In the genomic region with DNA sequence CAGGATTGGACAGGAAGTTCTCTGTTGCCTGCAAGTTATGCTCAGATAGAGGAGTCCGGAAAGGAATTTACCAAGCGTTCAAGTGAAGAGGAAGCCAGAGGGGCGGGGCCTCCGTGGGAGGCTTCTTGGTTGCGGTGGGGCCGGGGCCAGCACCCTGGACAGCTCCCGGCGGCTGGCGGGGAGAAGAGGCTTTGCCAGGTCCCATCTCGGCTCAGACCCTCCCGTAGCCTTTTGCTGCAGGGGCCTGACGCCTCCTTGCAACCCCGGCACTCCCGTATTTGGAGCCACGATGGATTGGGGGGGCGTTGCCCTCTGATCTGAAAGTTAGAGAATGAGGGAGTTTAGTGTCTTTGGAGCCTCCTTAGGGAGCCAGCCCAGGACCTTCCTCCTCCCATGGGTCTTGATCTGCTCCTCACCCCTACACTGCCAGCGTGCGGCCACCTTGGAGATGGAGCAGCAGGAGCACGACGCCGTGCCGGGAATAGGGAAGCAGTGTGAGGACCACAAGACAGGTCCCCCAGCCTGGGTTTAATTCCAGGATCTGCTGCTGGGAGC, we compare ENCODE assay signal across 8 cellular contexts. TPM values are rescaled to one million over a fixed set of nuclear protein-coding genes. Genes with fewer than 3 reads are reported as not detected.
DNase-seq lines count a peak whose midpoint lies in the region; ATAC-seq and TF ChIP-seq lines count a peak whose summit lies in the region.

No MANE protein-coding gene starts in this region.

- no peak overlapping the region for H3K27ac Mint-ChIP-seq in activated CD4-positive, alpha-beta T cell treated with anti-CD3 and anti-CD28 coated beads, Interleukin-2, amount 10 ng/mL, durations not matched to agents 24 days and 14 days

- TF ChIP-seq CTCF in A673 (conservative IDR thresholded peaks at IDR 0.05; ENCODE audit: low read depth, low read length): no peak
- no peak for TF ChIP-seq CTCF in mucosa of descending colon (IDR thresholded peaks at IDR 0.05)

- H3K4me3 Mint-ChIP-seq in activated CD4-positive, alpha-beta T cell treated with anti-CD3 and anti-CD28 coated beads, Interleukin-2, amount 10 ng/mL, durations not matched to agents 24 days and 14 days: no peak overlapping the region

- POLR2A ChIA-PET in A673 (lab: Charles Lee; ENCODE audit: low non-redundant PET): no interaction called here

- no peaks in the 10 kb centered on the region for H3K9me3 ChIP-seq in A673 (ENCODE audit: low read depth, low read length, poor library complexity, severe bottlenecking)
- no peaks in the 10 kb centered on the region for H3K9me3 ChIP-seq in mucosa of descending colon

- peak; percentile 87 for ATAC-seq in GM19452 (IDR thresholded peaks at IDR 0.05; ENCODE audit: unreplicated experiment)
- peak; percentile 73 for ATAC-seq in mucosa of descending colon

- H3K4me3 ChIP-seq in A673 (ENCODE audit: low read depth, low read length, poor library complexity, severe bottlenecking): no peak overlapping the region
- no peak overlapping the region for H3K4me3 ChIP-seq in mucosa of descending colon

- peaks cover 2% of the 10 kb centered on the region for H3K9me3 Mint-ChIP-seq in activated CD4-positive, alpha-beta T cell treated with anti-CD3 and anti-CD28 coated beads, Interleukin-2, amount 10 ng/mL, durations not matched to agents 24 days and 14 days

- no peak for TF ChIP-seq EP300 in Ishikawa (IDR thresholded peaks at IDR 0.05; ENCODE audit: borderline replicate concordance)

- peaks cover 3% of the 10 kb centered on the region for H3K4me1 Mint-ChIP-seq in activated CD4-positive, alpha-beta T cell treated with anti-CD3 and anti-CD28 coated beads, Interleukin-2, amount 10 ng/mL, durations not matched to agents 24 days and 14 days

- DNase-seq in A673 (ENCODE audit: low spot score) (peak; percentile 91), ecto neural progenitor cell (ENCODE audit: low spot score) (peak; percentile 91), mucosa of descending colon (peak in 2 of 3 donors; percentile 73 to 75), DMS153 treated with DMSO at 0.1 percent for 48 hours (lab: John Stamatoyannopoulos, UW; ENCODE audit: unreplicated experiment) (no peak)
- DNase-seq in activated CD4-positive, alpha-beta T cell treated with anti-CD3 and anti-CD28 coated beads, Interleukin-2, amount 10 ng/mL, durations not matched to agents 24 days and 14 days: peak; percentile 95
- peak; percentile 22 to 44 for DNase-seq in stimulated activated CD8-positive, alpha-beta memory T cell treated with anti-CD3 and anti-CD28 coated beads, Interleukin-7, amount 100 ng/mL, for 4 hours (ENCODE audit: low read depth in 2 of 2)

- H3K4me1 ChIP-seq in A673 (ENCODE audit: insufficient read depth, low read length, poor library complexity, severe bottlenecking) (peaks cover 11% of the 10 kb centered on the region), mucosa of descending colon (ENCODE audit: low read depth) (peaks cover 2% of the 10 kb centered on the region)

- H3K36me3 Mint-ChIP-seq in activated CD4-positive, alpha-beta T cell treated with anti-CD3 and anti-CD28 coated beads, Interleukin-2, amount 10 ng/mL, durations not matched to agents 24 days and 14 days (ENCODE audit: low read depth): no peaks in the 10 kb centered on the region

- CTCF ChIA-PET in A673 (lab: Charles Lee): no interaction called here

- H3K27ac ChIP-seq in A673 (ENCODE audit: low read depth, low read length, poor library complexity, severe bottlenecking): no peak overlapping the region

- TF ChIP-seq RAD21 in Ishikawa (IDR thresholded peaks at IDR 0.05; ENCODE audit: low read depth): no peak

- intact Hi-C loops in A673 (cut with micrococcal nuclease; ENCODE audit: unreplicated experiment): loop anchor here (2.0 kb wide), 1 partner anchor 158 kb away; no protein-coding TSS in a partner anchor
- intact Hi-C loops in activated CD4-positive, alpha-beta T cell treated with anti-CD3 and anti-CD28 coated beads, Interleukin-2, amount 10 ng/mL, durations not matched to agents 24 days and 14 days (cut with micrococcal nuclease): loop anchor here (2.0 to 5.0 kb wide), 2 partner anchors 156 to 210 kb away; a partner anchor contains a TSS
- intact Hi-C loops in mucosa of descending colon (cut with DNase I, micrococcal nuclease): no loop called here

- peaks cover 42% of the 10 kb centered on the region for H3K27me3 Mint-ChIP-seq in activated CD4-positive, alpha-beta T cell treated with anti-CD3 and anti-CD28 coated beads, Interleukin-2, amount 10 ng/mL, durations not matched to agents 24 days and 14 days

- H3K27me3 ChIP-seq in A673 (replicated peaks; ENCODE audit: insufficient read depth, low read depth, low read length, poor library complexity): peaks cover 55% of the 10 kb centered on the region

- BruUV-seq in A673 (replicated peaks; lab: Mats Ljungman, UMichigan): no TSS peak

- H3K36me3 ChIP-seq in A673 (ENCODE audit: insufficient read depth, low read length, poor library complexity, severe bottlenecking) (no peaks in the 10 kb centered on the region), mucosa of descending colon (ENCODE audit: low read depth) (no peaks in the 10 kb centered on the region)

TF ChIP-seq in Ishikawa, 13 proteins besides CTCF, POLR2A, EP300 and RAD21:
- TF ChIP-seq YY1 (IDR thresholded peaks at IDR 0.05; ENCODE audit: low read depth) (0 out of 2 replicates have a peak, but pooled peaks have one; percentile 28), ZBTB7A (IDR thresholded peaks at IDR 0.05; ENCODE audit: low read depth) (peak; percentile 68), TCF12 (IDR thresholded peaks at IDR 0.05; ENCODE audit: low read depth) (no peak), NFIC (IDR thresholded peaks at IDR 0.05) (0 out of 2 replicates have a peak, but pooled peaks have one; percentile 21)
- TF ChIP-seq, protein P1, sequence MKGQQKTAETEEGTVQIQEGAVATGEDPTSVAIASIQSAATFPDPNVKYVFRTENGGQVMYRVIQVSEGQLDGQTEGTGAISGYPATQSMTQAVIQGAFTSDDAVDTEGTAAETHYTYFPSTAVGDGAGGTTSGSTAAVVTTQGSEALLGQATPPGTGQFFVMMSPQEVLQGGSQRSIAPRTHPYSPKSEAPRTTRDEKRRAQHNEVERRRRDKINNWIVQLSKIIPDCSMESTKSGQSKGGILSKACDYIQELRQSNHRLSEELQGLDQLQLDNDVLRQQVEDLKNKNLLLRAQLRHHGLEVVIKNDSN (IDR thresholded peaks at IDR 0.05): no peak
- TF ChIP-seq, protein P2, sequence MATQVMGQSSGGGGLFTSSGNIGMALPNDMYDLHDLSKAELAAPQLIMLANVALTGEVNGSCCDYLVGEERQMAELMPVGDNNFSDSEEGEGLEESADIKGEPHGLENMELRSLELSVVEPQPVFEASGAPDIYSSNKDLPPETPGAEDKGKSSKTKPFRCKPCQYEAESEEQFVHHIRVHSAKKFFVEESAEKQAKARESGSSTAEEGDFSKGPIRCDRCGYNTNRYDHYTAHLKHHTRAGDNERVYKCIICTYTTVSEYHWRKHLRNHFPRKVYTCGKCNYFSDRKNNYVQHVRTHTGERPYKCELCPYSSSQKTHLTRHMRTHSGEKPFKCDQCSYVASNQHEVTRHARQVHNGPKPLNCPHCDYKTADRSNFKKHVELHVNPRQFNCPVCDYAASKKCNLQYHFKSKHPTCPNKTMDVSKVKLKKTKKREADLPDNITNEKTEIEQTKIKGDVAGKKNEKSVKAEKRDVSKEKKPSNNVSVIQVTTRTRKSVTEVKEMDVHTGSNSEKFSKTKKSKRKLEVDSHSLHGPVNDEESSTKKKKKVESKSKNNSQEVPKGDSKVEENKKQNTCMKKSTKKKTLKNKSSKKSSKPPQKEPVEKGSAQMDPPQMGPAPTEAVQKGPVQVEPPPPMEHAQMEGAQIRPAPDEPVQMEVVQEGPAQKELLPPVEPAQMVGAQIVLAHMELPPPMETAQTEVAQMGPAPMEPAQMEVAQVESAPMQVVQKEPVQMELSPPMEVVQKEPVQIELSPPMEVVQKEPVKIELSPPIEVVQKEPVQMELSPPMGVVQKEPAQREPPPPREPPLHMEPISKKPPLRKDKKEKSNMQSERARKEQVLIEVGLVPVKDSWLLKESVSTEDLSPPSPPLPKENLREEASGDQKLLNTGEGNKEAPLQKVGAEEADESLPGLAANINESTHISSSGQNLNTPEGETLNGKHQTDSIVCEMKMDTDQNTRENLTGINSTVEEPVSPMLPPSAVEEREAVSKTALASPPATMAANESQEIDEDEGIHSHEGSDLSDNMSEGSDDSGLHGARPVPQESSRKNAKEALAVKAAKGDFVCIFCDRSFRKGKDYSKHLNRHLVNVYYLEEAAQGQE (IDR thresholded peaks at IDR 0.05; ENCODE audit: low read depth): peak; percentile 98

RNA-seq across cellular contexts. Expression of a gene that starts 3.1 kb away (rescaled TPM):
- total RNA-seq in A673 (2021) (0.28 and 0.30 TPM in 2 replicates), mucosa of descending colon (1 to 10 TPM in 1 of 3 donors, not detected in 2; 1.6 TPM)
- not detected in 2 replicates for total RNA-seq in activated CD4-positive, alpha-beta T cell treated with anti-CD3 and anti-CD28 coated beads, Interleukin-2, amount 10 ng/mL, durations not matched to agents 24 days and 14 days

RNA-seq across cellular contexts. Expression of a gene that starts 6.8 kb away (rescaled TPM):
- total RNA-seq in A673 (2021) (0.24 and 0.56 TPM in 2 replicates), mucosa of descending colon (1 to 10 TPM in 1 of 3 donors, under 1 TPM in 2; 0.61 to 1.6 (median 0.84) TPM)
- total RNA-seq in activated CD4-positive, alpha-beta T cell treated with anti-CD3 and anti-CD28 coated beads, Interleukin-2, amount 10 ng/mL, durations not matched to agents 24 days and 14 days: 0.24 TPM in 1 of 2 replicates, not detected in the other

Comparison
In these comparisons a context has a peak if more than half of its experiments do, and no peak if none do; other contexts are left out.
1. intact Hi-C loops: an anchor here in A673 (2.0 kb wide) and activated CD4-positive, alpha-beta T cell treated with anti-CD3 and anti-CD28 coated beads, Interleukin-2, amount 10 ng/mL, durations not matched to agents 24 days and 14 days (2.0 to 5.0 kb wide); none called in mucosa of descending colon.